In genomic region chrX:154396358-154396757, GRCh38 we compare ENCODE assay signal across 8 cellular contexts. TPM values are rescaled to one million over a fixed set of nuclear protein-coding genes. Genes with fewer than 3 reads are reported as not detected.
DNase-seq lines count a peak whose midpoint lies in the region; ATAC-seq and TF ChIP-seq lines count a peak whose summit lies in the region.
"Not testable (repeated sequence)": the region's sequence is repeated elsewhere in the genome, so short reads cannot be mapped to it uniquely, and the experiment has no call there.

No MANE protein-coding gene starts in this region.

- H3K4me3 ChIP-seq in BLaER1: peak overlapping the region; percentile 84
- not testable (repeated sequence) for H3K4me3 ChIP-seq in body of pancreas; mesendoderm (ENCODE audit: low read length)

- POLR2A ChIA-PET in WTC11 (lab: Charles Lee): interaction anchor here (2.2 to 2.6 kb wide), 2 partner anchors 25 to 27 kb away, joined by 9 to 12 read pairs; no protein-coding TSS in a partner anchor

- not testable (repeated sequence) for H3K56ac ChIP-seq in mesendoderm (ENCODE audit: low read length)

- H3K79me2 ChIP-seq in mesendoderm (ENCODE audit: control insufficient read depth, insufficient read depth, low read length): peaks cover 15% of the 10 kb centered on the region

- not testable (repeated sequence) for H3K27me3 ChIP-seq in BLaER1; body of pancreas; mesendoderm (ENCODE audit: insufficient read depth, low read length, poor library complexity)

- peaks cover 18% of the 10 kb centered on the region for H3K9me3 Mint-ChIP-seq in HFFc6
- not testable (repeated sequence) for H3K9me3 Mint-ChIP-seq in WTC11; activated T-helper 1 cell treated with anti-CD3 and anti-CD28 coated beads, Interleukin-12 subunit alpha, Interleukin-12 subunit beta, Interleukin-2, Interleukin-4 antibody, amounts not matched to agents 30 ng/mL and 10 ng/mL and 1 ng/mL, durations not matched to agents 14 hours and 24 hours and 36 hours; stimulated activated naive B cell treated with anti-CD40 and anti-IgM and Interleukin-4, amounts not matched to agents 10 μg/mL and 1 μg/mL and 100 μg/mL, for 72 hours

- H3K27ac Mint-ChIP-seq in HFFc6: peak overlapping the region; percentile 99; the same call in 1 of the 2 replicates
- H3K27ac Mint-ChIP-seq in WTC11; activated T-helper 1 cell treated with anti-CD3 and anti-CD28 coated beads, Interleukin-12 subunit alpha, Interleukin-12 subunit beta, Interleukin-2, Interleukin-4 antibody, amounts not matched to agents 30 ng/mL and 10 ng/mL and 1 ng/mL, durations not matched to agents 14 hours and 24 hours and 36 hours; stimulated activated naive B cell treated with anti-CD40 and anti-IgM and Interleukin-4, amounts not matched to agents 10 μg/mL and 1 μg/mL and 100 μg/mL, for 72 hours: not testable (repeated sequence)

- H2AK5ac ChIP-seq in mesendoderm (ENCODE audit: low read length): not testable (repeated sequence)

- H3K23ac ChIP-seq in mesendoderm (ENCODE audit: low read length): not testable (repeated sequence)

- ATAC-seq in WTC11; body of pancreas; stimulated activated naive B cell treated with anti-CD40 and anti-IgM and Interleukin-4, amounts not matched to agents 10 μg/mL and 1 μg/mL and 100 μg/mL, for 72 hours (replicated peaks): not testable (repeated sequence)

- peak overlapping the region; percentile 99; the same call in 1 of the 2 replicates for H3K27ac ChIP-seq in BLaER1
- H3K27ac ChIP-seq in body of pancreas: peak overlapping the region in 3 of 4 donors; percentile 97 to 99 (median 99)
- H3K27ac ChIP-seq in mesendoderm (ENCODE audit: low read depth, low read length): not testable (repeated sequence)

- H4K20me1 ChIP-seq in BLaER1: peaks cover 26% of the 10 kb centered on the region

- not testable (repeated sequence) for H2BK15ac ChIP-seq in mesendoderm (replicated peaks; ENCODE audit: low read depth)

- peak overlapping the region; percentile 4 for H3K4ac ChIP-seq in mesendoderm (ENCODE audit: low read depth, low read length)

- not testable (repeated sequence) for H4K8ac ChIP-seq in mesendoderm (ENCODE audit: low read depth, low read length)

- H3K27me3 Mint-ChIP-seq in HFFc6 (ENCODE audit: insufficient read depth): peaks cover 29% of the 10 kb centered on the region
- not testable (repeated sequence) for H3K27me3 Mint-ChIP-seq in WTC11 (ENCODE audit: low read depth); activated T-helper 1 cell treated with anti-CD3 and anti-CD28 coated beads, Interleukin-12 subunit alpha, Interleukin-12 subunit beta, Interleukin-2, Interleukin-4 antibody, amounts not matched to agents 30 ng/mL and 10 ng/mL and 1 ng/mL, durations not matched to agents 14 hours and 24 hours and 36 hours (ENCODE audit: insufficient read depth); stimulated activated naive B cell treated with anti-CD40 and anti-IgM and Interleukin-4, amounts not matched to agents 10 μg/mL and 1 μg/mL and 100 μg/mL, for 72 hours

- H3K9me3 ChIP-seq in BLaER1: peaks cover 29% of the 10 kb centered on the region
- H3K9me3 ChIP-seq in body of pancreas: not testable (repeated sequence)

- not testable (repeated sequence) for H3K4me1 Mint-ChIP-seq in HFFc6 (ENCODE audit: low read depth); activated T-helper 1 cell treated with anti-CD3 and anti-CD28 coated beads, Interleukin-12 subunit alpha, Interleukin-12 subunit beta, Interleukin-2, Interleukin-4 antibody, amounts not matched to agents 30 ng/mL and 10 ng/mL and 1 ng/mL, durations not matched to agents 14 hours and 24 hours and 36 hours (ENCODE audit: low read depth)
- H3K4me1 Mint-ChIP-seq in WTC11: peaks cover 16% of the 10 kb centered on the region
- peaks cover 11 to 15% of the 10 kb centered on the region in 2 donors for H3K4me1 Mint-ChIP-seq in stimulated activated naive B cell treated with anti-CD40 and anti-IgM and Interleukin-4, amounts not matched to agents 10 μg/mL and 1 μg/mL and 100 μg/mL, for 72 hours

- TF ChIP-seq POLR2A in body of pancreas (IDR thresholded peaks at IDR 0.05): not testable (repeated sequence)

- H2BK5ac ChIP-seq in mesendoderm (ENCODE audit: low read length): not testable (repeated sequence)

- H2BK120ac ChIP-seq in mesendoderm (ENCODE audit: low read depth, low read length): not testable (repeated sequence)

- DNase-seq in HFFc6; WTC11 (ENCODE audit: low spot score); activated T-helper 1 cell treated with anti-CD3 and anti-CD28 coated beads, Interleukin-12 subunit alpha, Interleukin-12 subunit beta, Interleukin-2, Interleukin-4 antibody, amounts not matched to agents 30 ng/mL and 10 ng/mL and 1 ng/mL, durations not matched to agents 14 hours and 24 hours and 36 hours (ENCODE audit: low spot score); mesendoderm; stimulated activated naive B cell treated with anti-CD40 and anti-IgM and Interleukin-4, amounts not matched to agents 10 μg/mL and 1 μg/mL and 100 μg/mL, for 72 hours: not testable (repeated sequence)
- DNase-seq in body of pancreas: peak; percentile 37 to 50 (median 46)
- DNase-seq in glomerular visceral epithelial cell (ENCODE audit: extremely low spot score): peak; percentile 62

- CTCF ChIA-PET in WTC11 (lab: Charles Lee): interaction anchor here (0.8 kb wide), 1 partner anchor 23 kb away, joined by 3 read pairs; no protein-coding TSS in a partner anchor

- H3K36me3 ChIP-seq in BLaER1 (peaks cover 26% of the 10 kb centered on the region), mesendoderm (ENCODE audit: control insufficient read depth, insufficient read depth, low read length) (peaks cover 12% of the 10 kb centered on the region)
- H3K36me3 ChIP-seq in body of pancreas (replicated peaks in 1 of 2; ENCODE audit: insufficient read depth in 1 of 2, low read depth in 2 of 2): not testable (repeated sequence)

- not testable (repeated sequence) for H4K5ac ChIP-seq in mesendoderm (ENCODE audit: low read length)

- not testable (repeated sequence) for H3K4me1 ChIP-seq in BLaER1; mesendoderm (ENCODE audit: control insufficient read depth, low read depth, low read length)
- peaks cover 18% of the 10 kb centered on the region for H3K4me1 ChIP-seq in body of pancreas

- peaks cover 23% of the 10 kb centered on the region for H3K36me3 Mint-ChIP-seq in HFFc6 (ENCODE audit: low read depth)
- H3K36me3 Mint-ChIP-seq in WTC11: peaks cover 25% of the 10 kb centered on the region
- peaks cover 20% of the 10 kb centered on the region for H3K36me3 Mint-ChIP-seq in activated T-helper 1 cell treated with anti-CD3 and anti-CD28 coated beads, Interleukin-12 subunit alpha, Interleukin-12 subunit beta, Interleukin-2, Interleukin-4 antibody, amounts not matched to agents 30 ng/mL and 10 ng/mL and 1 ng/mL, durations not matched to agents 14 hours and 24 hours and 36 hours (ENCODE audit: low read depth)
- H3K36me3 Mint-ChIP-seq in stimulated activated naive B cell treated with anti-CD40 and anti-IgM and Interleukin-4, amounts not matched to agents 10 μg/mL and 1 μg/mL and 100 μg/mL, for 72 hours: peaks cover 28 to 33% of the 10 kb centered on the region in 2 donors

- H3K4me3 Mint-ChIP-seq in HFFc6: peak overlapping the region; percentile 98
- peak overlapping the region; percentile 97; the same call in 1 of the 2 replicates for H3K4me3 Mint-ChIP-seq in WTC11
- H3K4me3 Mint-ChIP-seq in activated T-helper 1 cell treated with anti-CD3 and anti-CD28 coated beads, Interleukin-12 subunit alpha, Interleukin-12 subunit beta, Interleukin-2, Interleukin-4 antibody, amounts not matched to agents 30 ng/mL and 10 ng/mL and 1 ng/mL, durations not matched to agents 14 hours and 24 hours and 36 hours: peak overlapping the region; percentile 98
- peak overlapping the region; percentile 93 to 95 for H3K4me3 Mint-ChIP-seq in stimulated activated naive B cell treated with anti-CD40 and anti-IgM and Interleukin-4, amounts not matched to agents 10 μg/mL and 1 μg/mL and 100 μg/mL, for 72 hours

- H3K79me1 ChIP-seq in mesendoderm (ENCODE audit: low read length): not testable (repeated sequence)

- peak overlapping the region; percentile 85 for H3K4me2 ChIP-seq in BLaER1
- H3K4me2 ChIP-seq in mesendoderm (ENCODE audit: low read length): not testable (repeated sequence)

- H3K18ac ChIP-seq in mesendoderm (ENCODE audit: low read length): not testable (repeated sequence)

- intact Hi-C loops in activated T-helper 1 cell treated with anti-CD3 and anti-CD28 coated beads, Interleukin-12 subunit alpha, Interleukin-12 subunit beta, Interleukin-2, Interleukin-4 antibody, amounts not matched to agents 30 ng/mL and 10 ng/mL and 1 ng/mL, durations not matched to agents 14 hours and 24 hours and 36 hours (cut with micrococcal nuclease): loop anchor here (5.0 to 10.0 kb wide), 3 partner anchors 136 to 672 kb away; partner anchors contain the start of genes ABCD1, ARHGAP4 and BCAP31
- intact Hi-C loops in body of pancreas (cut with DNase I): not testable (repeated sequence)

- H3K9ac ChIP-seq in BLaER1: peak overlapping the region; percentile 100; the same call in 1 of the 2 replicates
- not testable (repeated sequence) for H3K9ac ChIP-seq in mesendoderm (ENCODE audit: low read length)

- 60 to 72% methylated on average over 6 to 8 of the region's 17 CpGs for WGBS in body of pancreas, 2 donors
- WGBS in mesendoderm (ENCODE audit: extremely low coverage, insufficient coverage, low lambda C conversion rate): no CpG with 5 or more reads among the region's 17 CpGs

- not testable (repeated sequence) for TF ChIP-seq CTCF in HFFc6 (IDR thresholded peaks at IDR 0.05); WTC11 (IDR thresholded peaks at IDR 0.05); body of pancreas (IDR thresholded peaks at IDR 0.05)

RNA-seq across cellular contexts. Expression of gene RPL10, which starts 1.8 kb away (rescaled TPM):
- 1,000 to 10,000 TPM; 1,764 to 1,978 (median 1,934) TPM for total RNA-seq in HFFc6 (2021; fragmentation: NEBNext Ultra II Directional; extraction: Animal tissue kit (Norgen Biotek cat#: 25700))
- total RNA-seq in WTC11 (2021) (2,241 to 2,474 TPM (median 2,438 TPM) in 3 replicates), body of pancreas (1,000 to 10,000 TPM; 1,426 to 2,757 TPM)
- 2,208 and 2,261 TPM in 2 replicates for total RNA-seq in activated T-helper 1 cell treated with anti-CD3 and anti-CD28 coated beads, Interleukin-12 subunit alpha, Interleukin-12 subunit beta, Interleukin-2, Interleukin-4 antibody, amounts not matched to agents 30 ng/mL and 10 ng/mL and 1 ng/mL, durations not matched to agents 14 hours and 24 hours and 36 hours
- polyA plus RNA-seq in mesendoderm (2013, experiment 1 of 2): 3,546 TPM
- 3,495 TPM for polyA plus RNA-seq in mesendoderm (2013, experiment 2 of 2)

RNA-seq across cellular contexts. Expression of gene DNASE1L1, which starts 12.7 kb away (rescaled TPM):
- total RNA-seq in HFFc6 (2021; fragmentation: NEBNext Ultra II Directional; extraction: Animal tissue kit (Norgen Biotek cat#: 25700)): 10 to 100 TPM; 74.8 to 96.3 (median 87.4) TPM
- 16.2 to 21.6 TPM (median 21.2 TPM) in 3 replicates for total RNA-seq in WTC11 (2021)
- total RNA-seq in activated T-helper 1 cell treated with anti-CD3 and anti-CD28 coated beads, Interleukin-12 subunit alpha, Interleukin-12 subunit beta, Interleukin-2, Interleukin-4 antibody, amounts not matched to agents 30 ng/mL and 10 ng/mL and 1 ng/mL, durations not matched to agents 14 hours and 24 hours and 36 hours: 12.4 and 14.5 TPM in 2 replicates
- total RNA-seq in body of pancreas: 10 to 100 TPM in 1 of 2 donors, 1 to 10 TPM in 1; 9.6 to 16.1 TPM
- 3.5 TPM for polyA plus RNA-seq in mesendoderm (2013, experiment 1 of 2)
- polyA plus RNA-seq in mesendoderm (2013, experiment 2 of 2): 3.4 TPM

RNA-seq across cellular contexts. Expression of gene TAFAZZIN, which starts 15.0 kb away (rescaled TPM):
- total RNA-seq in HFFc6 (2021; fragmentation: NEBNext Ultra II Directional; extraction: Animal tissue kit (Norgen Biotek cat#: 25700)): 10 to 100 TPM; 13.0 to 17.3 (median 15.1) TPM
- total RNA-seq in WTC11 (2021): 43.5 to 48.6 TPM (median 44.5 TPM) in 3 replicates
- 65.2 and 69.2 TPM in 2 replicates for total RNA-seq in activated T-helper 1 cell treated with anti-CD3 and anti-CD28 coated beads, Interleukin-12 subunit alpha, Interleukin-12 subunit beta, Interleukin-2, Interleukin-4 antibody, amounts not matched to agents 30 ng/mL and 10 ng/mL and 1 ng/mL, durations not matched to agents 14 hours and 24 hours and 36 hours
- 10 to 100 TPM; 42.0 to 97.6 TPM for total RNA-seq in body of pancreas
- 10.0 TPM for polyA plus RNA-seq in mesendoderm (2013, experiment 1 of 2)
- 9.7 TPM for polyA plus RNA-seq in mesendoderm (2013, experiment 2 of 2)

RNA-seq across cellular contexts. Expression of gene EMD, which starts 17.3 kb away (rescaled TPM):
- 100 to 1,000 TPM in 4 of 6 experiments, 10 to 100 TPM in 2; 84.8 to 119 (median 108) TPM for total RNA-seq in HFFc6 (2021; fragmentation: NEBNext Ultra II Directional; extraction: Animal tissue kit (Norgen Biotek cat#: 25700))
- total RNA-seq in WTC11 (2021): 69.8 to 78.3 TPM (median 72.7 TPM) in 3 replicates
- 83.3 and 85.5 TPM in 2 replicates for total RNA-seq in activated T-helper 1 cell treated with anti-CD3 and anti-CD28 coated beads, Interleukin-12 subunit alpha, Interleukin-12 subunit beta, Interleukin-2, Interleukin-4 antibody, amounts not matched to agents 30 ng/mL and 10 ng/mL and 1 ng/mL, durations not matched to agents 14 hours and 24 hours and 36 hours
- 10 to 100 TPM; 23.6 to 28.3 TPM for total RNA-seq in body of pancreas
- 45.5 TPM for polyA plus RNA-seq in mesendoderm (2013, experiment 1 of 2)
- 46.7 TPM for polyA plus RNA-seq in mesendoderm (2013, experiment 2 of 2)

RNA-seq across cellular contexts. Expression of gene FLNA, which starts 21.9 kb away (rescaled TPM):
- total RNA-seq in HFFc6 (2021; fragmentation: NEBNext Ultra II Directional; extraction: Animal tissue kit (Norgen Biotek cat#: 25700)): 1,000 to 10,000 TPM; 2,260 to 2,886 (median 2,666) TPM
- 914 to 1,017 TPM (median 992 TPM) in 3 replicates for total RNA-seq in WTC11 (2021)
- 854 and 873 TPM in 2 replicates for total RNA-seq in activated T-helper 1 cell treated with anti-CD3 and anti-CD28 coated beads, Interleukin-12 subunit alpha, Interleukin-12 subunit beta, Interleukin-2, Interleukin-4 antibody, amounts not matched to agents 30 ng/mL and 10 ng/mL and 1 ng/mL, durations not matched to agents 14 hours and 24 hours and 36 hours
- total RNA-seq in body of pancreas: 100 to 1,000 TPM; 230 to 308 TPM
- 552 TPM for polyA plus RNA-seq in mesendoderm (2013, experiment 1 of 2)
- polyA plus RNA-seq in mesendoderm (2013, experiment 2 of 2): 515 TPM
